Comparison of ENCODE assay signal across 8 cellular contexts in the genomic region with DNA sequence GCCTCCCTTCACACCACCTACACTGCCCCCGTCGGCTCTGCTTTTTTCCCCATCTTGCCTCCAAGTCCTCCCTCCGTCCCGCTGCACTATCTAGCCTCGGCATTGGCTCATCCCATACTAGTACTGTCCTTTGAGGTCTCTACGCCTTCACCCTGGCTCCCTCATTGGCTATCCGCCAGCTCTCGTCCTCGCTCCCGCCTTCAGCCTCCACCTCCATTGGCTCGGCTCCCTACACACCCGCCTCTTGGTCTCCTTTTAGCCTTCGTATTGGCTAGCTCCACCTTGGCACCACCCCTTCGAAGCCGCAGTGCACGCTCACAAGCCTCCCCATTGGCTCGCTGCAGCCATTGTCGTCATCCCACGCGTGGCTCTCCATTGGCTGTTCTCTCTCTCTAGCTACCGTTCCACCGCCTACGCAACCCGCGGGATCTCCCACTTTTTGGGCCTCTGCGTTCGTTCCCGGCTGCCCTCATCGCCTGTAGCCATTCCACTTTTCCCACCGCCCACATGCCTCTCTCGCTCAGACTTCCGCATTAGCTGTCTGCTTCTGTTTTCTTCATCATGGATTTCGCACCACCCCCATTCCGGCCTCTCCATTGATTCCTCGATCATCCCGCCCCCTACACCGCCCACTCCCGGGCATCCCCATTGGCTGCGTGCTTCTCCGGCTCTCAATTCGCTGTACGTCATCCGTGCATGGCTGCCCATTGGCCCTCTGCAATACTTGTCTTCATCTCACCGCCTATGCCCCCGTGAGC. TPM values are rescaled to one million over a fixed set of nuclear protein-coding genes. Genes with fewer than 3 reads are reported as not detected.
DNase-seq lines count a peak whose midpoint lies in the region; ATAC-seq and TF ChIP-seq lines count a peak whose summit lies in the region.

No MANE protein-coding gene starts in this region.

- H3K36me3 Mint-ChIP-seq in nephron (ENCODE audit: low read depth), result peaks cover 14% of the 10 kb centered on the region

- in situ Hi-C loops in G401 (cut with HindIII; ENCODE audit: low sequenced_read_pairs) (no loop called here), HAP-1 (cut with MboI; ENCODE audit: low sequenced_read_pairs) (no loop called here)

- H3K36me3 ChIP-seq in HAP-1 (replicated peaks) (peaks cover 19% of the 10 kb centered on the region), MG63 (peaks cover 3% of the 10 kb centered on the region; the same call in 1 of the 2 replicates)

- H3K27me3 ChIP-seq in HAP-1 (ENCODE audit: low read depth) (no peaks in the 10 kb centered on the region), MG63 (no peaks in the 10 kb centered on the region)

- peaks cover 25% of the 10 kb centered on the region for H3K4me1 Mint-ChIP-seq in nephron

- H3K4me3 Mint-ChIP-seq in nephron, result peak overlapping the region; percentile 91 to 95 (median 93)

- peak; percentile 84 for ATAC-seq in stimulated activated naive CD8-positive, alpha-beta T cell treated with anti-CD3 and anti-CD28 coated beads, Interleukin-15, Interleukin-2, amounts not matched to agents 100 U/mL and 50 U/mL, for 24 hours

- no peaks in the 10 kb centered on the region for H3K9me3 ChIP-seq in HAP-1
- H3K9me3 ChIP-seq in MG63, result no peaks in the 10 kb centered on the region

- H3K27ac Mint-ChIP-seq in nephron, result peak overlapping the region; percentile 98 to 100 (median 99)

- TF ChIP-seq CTCF in fibroblast of the aortic adventitia (IDR thresholded peaks at IDR 0.05; ENCODE audit: insufficient read depth, low read length) (no peak), nephron (IDR thresholded peaks at IDR 0.05; ENCODE audit: unreplicated experiment in 3 of 3) (no peak)

- H3K4me3 ChIP-seq in HAP-1 (peak overlapping the region; percentile 76), MG63 (peak overlapping the region; percentile 63), fibroblast of the aortic adventitia (ENCODE audit: low read depth, low read length) (peak overlapping the region; percentile 79)

- peaks cover 26% of the 10 kb centered on the region for H3K4me1 ChIP-seq in HAP-1

- DNase-seq in G401 (ENCODE audit: low spot score) (peak; percentile 98), HAP-1 (ENCODE audit: low spot score in 2 of 2) (peak; percentile 99 to 100), MG63 (peak; percentile 98), SHP77 (lab: John Stamatoyannopoulos, UW) (peak; percentile 91 to 93), activated gamma-delta T cell (lab: John Stamatoyannopoulos, UW) (peak; percentile 78), fibroblast of the aortic adventitia (ENCODE audit: low read depth) (peak; percentile 98)
- peak; percentile 92 for DNase-seq in stimulated activated naive CD8-positive, alpha-beta T cell treated with anti-CD3 and anti-CD28 coated beads, Interleukin-15, Interleukin-2, amounts not matched to agents 100 U/mL and 50 U/mL, for 24 hours

- H3K27me3 Mint-ChIP-seq in nephron (ENCODE audit: low read depth), result no peaks in the 10 kb centered on the region

- H3K9me3 Mint-ChIP-seq in nephron, result peaks cover 4% of the 10 kb centered on the region

RNA-seq across cellular contexts. Expression of a gene that starts 0.4 kb away (rescaled TPM):
- total RNA-seq in G401 (2014; rRNA removed; shearing (Covaris generic)), result 2.0 and 2.5 TPM in 2 replicates
- 3.2 and 7.6 TPM in 2 replicates for total RNA-seq in MG63 (2014; rRNA removed; shearing (Covaris generic); ENCODE audit: low replicate concordance)
- 4.2 and 6.9 TPM in 2 replicates for total RNA-seq in fibroblast of the aortic adventitia (ENCODE audit: low replicate concordance)

RNA-seq across cellular contexts. Expression of a gene that starts 4.7 kb away (rescaled TPM):
- total RNA-seq in G401 (2014; rRNA removed; shearing (Covaris generic)), result not detected in 2 replicates
- total RNA-seq in MG63 (2014; rRNA removed; shearing (Covaris generic); ENCODE audit: low replicate concordance), result not detected in 2 replicates
- total RNA-seq in fibroblast of the aortic adventitia (ENCODE audit: low replicate concordance), result not detected in 2 replicates

RNA-seq across cellular contexts. Expression of a gene that starts 33.9 kb away (rescaled TPM):
- 24.2 and 32.0 TPM in 2 replicates for total RNA-seq in G401 (2014; rRNA removed; shearing (Covaris generic))
- total RNA-seq in MG63 (2014; rRNA removed; shearing (Covaris generic); ENCODE audit: low replicate concordance), result 21.2 and 35.2 TPM in 2 replicates
- total RNA-seq in fibroblast of the aortic adventitia (ENCODE audit: low replicate concordance), result 6.5 and 13.6 TPM in 2 replicates

RNA-seq across cellular contexts. Expression of a gene that starts 34.3 kb away (rescaled TPM):
- total RNA-seq in G401 (2014; rRNA removed; shearing (Covaris generic)), result not detected in 2 replicates
- total RNA-seq in MG63 (2014; rRNA removed; shearing (Covaris generic); ENCODE audit: low replicate concordance), result not detected in 2 replicates
- not detected in 2 replicates for total RNA-seq in fibroblast of the aortic adventitia (ENCODE audit: low replicate concordance)

RNA-seq across cellular contexts. Expression of a gene that starts 36.0 kb away (rescaled TPM):
- total RNA-seq in G401 (2014; rRNA removed; shearing (Covaris generic)), result not detected in 2 replicates
- not detected in 2 replicates for total RNA-seq in MG63 (2014; rRNA removed; shearing (Covaris generic); ENCODE audit: low replicate concordance)
- total RNA-seq in fibroblast of the aortic adventitia (ENCODE audit: low replicate concordance), result not detected in 2 replicates

Comparison
In these comparisons a context has a peak if more than half of its experiments do, and no peak if none do; other contexts are left out.
1. Peak in every context shown above with its lines: DNase-seq, ATAC-seq and H3K4me3 ChIP-seq.